ENCODE assay signal across 8 cellular contexts in the genomic region with DNA sequence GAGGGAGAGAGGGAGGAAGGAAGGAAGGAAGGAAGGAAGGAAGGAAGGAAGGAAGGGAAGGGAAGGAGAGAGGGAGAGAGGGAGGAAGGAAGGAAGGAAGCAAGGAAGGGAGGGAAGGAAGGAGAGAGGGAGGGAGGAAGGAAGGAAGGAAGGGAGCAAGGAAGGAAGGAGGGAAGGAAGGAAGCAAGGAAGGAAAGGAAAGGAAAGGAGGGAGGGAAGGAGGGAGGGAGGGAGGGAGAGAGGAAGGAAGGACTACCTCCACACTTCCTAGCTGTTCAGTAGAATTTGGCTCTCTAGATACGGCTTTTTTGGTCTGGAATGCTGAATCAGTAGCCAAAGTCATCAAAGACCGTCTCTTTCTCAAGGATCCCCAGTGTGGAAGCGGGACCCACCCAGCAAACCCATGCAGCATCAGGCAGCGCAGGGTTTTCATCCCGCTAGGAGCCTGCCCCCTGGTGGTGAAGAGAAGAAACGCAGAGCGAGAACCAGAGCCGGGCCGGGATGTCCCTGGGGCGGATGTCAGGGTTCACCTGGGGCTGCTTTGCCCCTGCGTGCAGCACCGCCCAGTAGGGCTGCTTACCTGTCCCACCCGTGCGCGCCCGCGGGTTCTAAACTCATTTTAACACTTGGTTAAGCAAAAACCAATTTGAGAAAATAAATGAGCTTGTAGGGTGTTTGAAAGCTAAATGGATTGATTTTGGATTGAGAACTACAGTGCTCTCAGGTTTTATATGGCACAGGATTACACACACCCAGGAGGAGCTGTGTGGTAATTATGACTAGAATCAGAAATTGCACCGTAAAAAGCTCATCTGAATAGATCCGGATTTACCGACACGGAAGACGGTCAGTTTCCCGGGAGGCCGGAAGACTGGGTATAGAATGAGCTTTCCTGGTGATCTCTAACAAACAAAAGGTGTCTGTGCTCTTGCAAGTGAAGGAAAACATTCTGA. TPM values are rescaled to one million over a fixed set of nuclear protein-coding genes. Genes with fewer than 3 reads are reported as not detected.
DNase-seq lines count a peak whose midpoint lies in the region; ATAC-seq and TF ChIP-seq lines count a peak whose summit lies in the region.

No MANE protein-coding gene starts in this region.

- H3K27ac Mint-ChIP-seq in T-helper 17 cell = no peak overlapping the region

- ATAC-seq in GM18867 (IDR thresholded peaks at IDR 0.05; ENCODE audit: unreplicated experiment) = peak; percentile 59
- ATAC-seq in T-helper 17 cell = peak; percentile 95

- no peak overlapping the region for H3K4me3 ChIP-seq in AG09309 (ENCODE audit: control insufficient read depth, low read depth, low read length)
- no peak overlapping the region for H3K4me3 ChIP-seq in Karpas-422 (ENCODE audit: low read length)
- no peak overlapping the region for H3K4me3 ChIP-seq in ascending aorta
- peak overlapping the region; percentile 9 for H3K4me3 ChIP-seq in iPS-15b (ENCODE audit: low read depth, low read length)

- no peaks in the 10 kb centered on the region for H3K9me3 ChIP-seq in Karpas-422 (ENCODE audit: low read length)
- H3K9me3 ChIP-seq in T-helper 17 cell (ENCODE audit: control insufficient read depth, low read length, poor library complexity, severe bottlenecking) = no peaks in the 10 kb centered on the region
- no peaks in the 10 kb centered on the region for H3K9me3 ChIP-seq in ascending aorta
- H3K9me3 ChIP-seq in iPS-15b (ENCODE audit: control insufficient read depth, insufficient read depth, low read length) = no peaks in the 10 kb centered on the region

- no peaks in the 10 kb centered on the region for H3K27me3 ChIP-seq in Karpas-422 (ENCODE audit: low read length)
- H3K27me3 ChIP-seq in ascending aorta = no peaks in the 10 kb centered on the region
- H3K27me3 ChIP-seq in iPS-15b (ENCODE audit: control insufficient read depth, insufficient read depth, low read length) = peaks cover 17% of the 10 kb centered on the region

- DNase-seq in AG09309 (ENCODE audit: low read depth) = no peak
- DNase-seq in Karpas-422 = peak; percentile 92
- DNase-seq in T-helper 17 cell = peak; percentile 51 to 71 (median 58)
- DNase-seq in ascending aorta (ENCODE audit: low spot score in 2 of 2) = peak in 1 of 2 donors; percentile 66
- peak; percentile 46 to 59 for DNase-seq in stimulated activated CD4-positive, alpha-beta T cell treated with anti-CD3 and anti-CD28 coated beads, Interleukin-15, amount 100 ng/mL, for 1 hour (ENCODE audit: low read depth in 1 of 2, low spot score in 1 of 2)
- no peak for DNase-seq in NCI-H128 (lab: John Stamatoyannopoulos, UW; ENCODE audit: unreplicated experiment)

- H3K9ac ChIP-seq in Karpas-422 (ENCODE audit: low read length) = no peak overlapping the region
- no peak overlapping the region for H3K9ac ChIP-seq in iPS-15b (ENCODE audit: low read depth, low read length)

- intact Hi-C loops in ascending aorta (cut with DNase I) = loop anchor here (10.0 kb wide), 1 partner anchor 1200 kb away; no protein-coding TSS in a partner anchor

- no peak overlapping the region for H2AFZ ChIP-seq in Karpas-422 (ENCODE audit: low read length)

- H3K9me2 ChIP-seq in Karpas-422 (replicated peaks; ENCODE audit: insufficient read depth, low read length) = no peaks in the 10 kb centered on the region

- H3K4me1 ChIP-seq in Karpas-422 (ENCODE audit: low read length) (no peaks in the 10 kb centered on the region), ascending aorta (peaks cover 0 to 2% of the 10 kb centered on the region in 2 donors), iPS-15b (ENCODE audit: control insufficient read depth, insufficient read depth, low read length) (peaks cover 16% of the 10 kb centered on the region)

- H3K4me3 Mint-ChIP-seq in T-helper 17 cell = no peak overlapping the region

- H3K4me1 Mint-ChIP-seq in T-helper 17 cell = peaks cover 12% of the 10 kb centered on the region

- H3K79me2 ChIP-seq in Karpas-422 (ENCODE audit: low read length) = no peaks in the 10 kb centered on the region

- peak; percentile 93 for TF ChIP-seq CTCF in AG09309 (IDR thresholded peaks at IDR 0.05; ENCODE audit: control insufficient read depth, insufficient read depth, low read depth, low read length, missing control alignments)
- TF ChIP-seq CTCF in ascending aorta (IDR thresholded peaks at IDR 0.05) = peak; percentile 60 to 87 (median 86)

- no peak overlapping the region for H3K4me2 ChIP-seq in Karpas-422 (ENCODE audit: low read depth, low read length, poor library complexity, severe bottlenecking)

- H3K36me3 Mint-ChIP-seq in T-helper 17 cell (ENCODE audit: low read depth) = peaks cover 3% of the 10 kb centered on the region

- no peaks in the 10 kb centered on the region for H4K20me1 ChIP-seq in Karpas-422 (ENCODE audit: insufficient read depth, low read depth, low read length)

- H3K27me3 Mint-ChIP-seq in T-helper 17 cell = peaks cover 53% of the 10 kb centered on the region

- no peaks in the 10 kb centered on the region for H3K36me3 ChIP-seq in Karpas-422 (ENCODE audit: insufficient read depth, low read length)
- no peaks in the 10 kb centered on the region for H3K36me3 ChIP-seq in ascending aorta
- H3K36me3 ChIP-seq in iPS-15b (ENCODE audit: control insufficient read depth, insufficient read depth, low read length) = no peaks in the 10 kb centered on the region

- H3K27ac ChIP-seq in Karpas-422 (ENCODE audit: low read length) = no peak overlapping the region
- H3K27ac ChIP-seq in ascending aorta = no peak overlapping the region

RNA-seq across cellular contexts. Expression of a gene that starts 48.1 kb away (rescaled TPM):
- not detected in 2 replicates for total RNA-seq in Karpas-422 (2014; rRNA removed; shearing (Covaris generic); ENCODE audit: low replicate concordance)
- total RNA-seq in T-helper 17 cell (100 to 1,000 TPM; 365 to 393 TPM), ascending aorta (18.8 TPM)

Comparison
In these comparisons a context has a peak if more than half of its experiments do, and no peak if none do; other contexts are left out.
1. DNase-seq: peak in Karpas-422 (single experiment), T-helper 17 cell (3 of 3) and stimulated activated CD4-positive, alpha-beta T cell treated with anti-CD3 and anti-CD28 coated beads, Interleukin-15, amount 100 ng/mL, for 1 hour (2 of 2); none in AG09309 (single experiment) and NCI-H128 (single experiment).
2. RNA of a gene that starts 48.1 kb away (total RNA-seq): 365 to 393 TPM in T-helper 17 cell and 18.8 TPM in ascending aorta (single experiment); not detected in Karpas-422; every median in the first group is over 10 times any median in the second.